In genomic region chr5:82276800-82277612, GRCh38 we compare ENCODE assay signal across 8 cellular contexts. TPM values are rescaled to one million over a fixed set of nuclear protein-coding genes. Genes with fewer than 3 reads are reported as not detected.
DNase-seq lines count a peak whose midpoint lies in the region; ATAC-seq and TF ChIP-seq lines count a peak whose summit lies in the region.

No MANE protein-coding gene starts in this region.

- no peak for DNase-seq in heart left ventricle
- DNase-seq in left cardiac atrium: no peak
- no peak for DNase-seq in adrenal gland
- no peak for DNase-seq in lower leg skin (ENCODE audit: low spot score in 2 of 2)
- DNase-seq in upper lobe of right lung: no peak
- no peak for DNase-seq in NCI-H226
- DNase-seq in NCI-H748 (lab: John Stamatoyannopoulos, UW; ENCODE audit: unreplicated experiment): no peak

- TF ChIP-seq POLR2A in heart left ventricle (IDR thresholded peaks at IDR 0.05) (no peak), adrenal gland (IDR thresholded peaks at IDR 0.05) (no peak), lower leg skin (IDR thresholded peaks at IDR 0.05) (no peak)

- ATAC-seq in heart left ventricle: no peak
- no peak for ATAC-seq in left cardiac atrium
- no peak for ATAC-seq in upper lobe of right lung
- ATAC-seq in HG03175 (IDR thresholded peaks at IDR 0.05; ENCODE audit: unreplicated experiment): no peak

- intact Hi-C loops in heart left ventricle (cut with DNase I) (loop anchor here in 1 of 10 donors (5.0 kb wide), 1 partner anchor 305 kb away; the partner anchor contains the start of gene ATG10), left cardiac atrium (cut with DNase I) (no loop called here), adrenal gland (cut with DNase I) (no loop called here), lower leg skin (cut with DNase I; ENCODE audit: low total_unique reads) (no loop called here), upper lobe of right lung (cut with DNase I) (no loop called here)

- H3K4me3 ChIP-seq in heart left ventricle (peak overlapping the region; percentile 64 to 99 (median 87)), adrenal gland (peak overlapping the region in 3 of 4 donors; percentile 12 to 57 (median 50)), lower leg skin (ENCODE audit: low read depth, poor library complexity, severe bottlenecking) (peak overlapping the region; percentile 61), upper lobe of right lung (peak overlapping the region; percentile 77)

- H3K4me1 ChIP-seq in heart left ventricle (peaks cover 0 to 29% (median 14%) of the 10 kb centered on the region in 12 donors), adrenal gland (replicated peaks in 1 of 2) (peaks cover 7 to 9% of the 10 kb centered on the region in 2 donors), upper lobe of right lung (peaks cover 16% of the 10 kb centered on the region)

- H3K36me3 ChIP-seq in heart left ventricle (peaks cover 5 to 44% (median 32%) of the 10 kb centered on the region in 9 donors), adrenal gland (replicated peaks in 1 of 2) (peaks cover 0 to 24% of the 10 kb centered on the region in 2 donors), upper lobe of right lung (peaks cover 43% of the 10 kb centered on the region)

- no peaks in the 10 kb centered on the region for H3K27me3 ChIP-seq in heart left ventricle
- H3K27me3 ChIP-seq in adrenal gland: no peaks in the 10 kb centered on the region
- no peaks in the 10 kb centered on the region for H3K27me3 ChIP-seq in upper lobe of right lung

- TF ChIP-seq CTCF in heart left ventricle (IDR thresholded peaks at IDR 0.05) (no peak), adrenal gland (IDR thresholded peaks at IDR 0.05) (no peak), lower leg skin (IDR thresholded peaks at IDR 0.05) (no peak), upper lobe of right lung (IDR thresholded peaks at IDR 0.05) (no peak)

- H3K27ac ChIP-seq in heart left ventricle: peak overlapping the region in 7 of 12 donors; percentile 85 to 92 (median 90)
- no peak overlapping the region for H3K27ac ChIP-seq in adrenal gland
- peak overlapping the region; percentile 81 for H3K27ac ChIP-seq in upper lobe of right lung

- WGBS in heart left ventricle, 4 donors: 71 to 76% (median 73%) methylated on average over 11 of the region's 11 CpGs
- 71 to 75% (median 73%) methylated on average over 11 of the region's 11 CpGs for WGBS in adrenal gland, 4 donors
- WGBS in lower leg skin, 2 donors: 70 to 73% methylated on average over 11 of the region's 11 CpGs

- H3K9me3 ChIP-seq in heart left ventricle: no peaks in the 10 kb centered on the region
- no peaks in the 10 kb centered on the region for H3K9me3 ChIP-seq in adrenal gland (replicated peaks in 1 of 3)
- H3K9me3 ChIP-seq in upper lobe of right lung: no peaks in the 10 kb centered on the region

RNA-seq across cellular contexts. Expression of gene RPS23, which starts 1.1 kb away (rescaled TPM):
- total RNA-seq in heart left ventricle (1,000 to 10,000 TPM in 7 of 9 donors, 100 to 1,000 TPM in 2; 969 to 1,672 (median 1,220) TPM), left cardiac atrium (1,000 to 10,000 TPM; 1,197 to 1,309 TPM), adrenal gland (1,000 to 10,000 TPM; 1,251 to 2,306 (median 1,371) TPM), lower leg skin (1,000 to 10,000 TPM; 2,219 to 4,080 (median 3,440) TPM), upper lobe of right lung (1,379 TPM)
- polyA plus RNA-seq in heart left ventricle (1,000 to 10,000 TPM; 1,640 to 2,612 TPM), adrenal gland (1,000 to 10,000 TPM in 2 of 3 donors, 100 to 1,000 TPM in 1; 995 to 1,810 (median 1,703) TPM)

Comparison
In these comparisons a context has a peak if more than half of its experiments do, and no peak if none do; other contexts are left out.
1. H3K27ac ChIP-seq: peak in heart left ventricle (7 of 12) and upper lobe of right lung (single experiment); none in adrenal gland (0 of 5).
2. Peak in every context shown above with its lines, with median percentiles within 50 percentile points of each other: H3K4me3 ChIP-seq.